Comparison of ENCODE assay signal across 8 cellular contexts in genomic region chr4:1289232-1290164, GRCh38. TPM values are rescaled to one million over a fixed set of nuclear protein-coding genes. Genes with fewer than 3 reads are reported as not detected.
A peak's percentile ranks its signal among the peaks of the same experiment; 100 is the strongest.
DNase-seq lines count a peak whose midpoint lies in the region; ATAC-seq, FAIRE-seq and TF ChIP-seq lines count a peak whose summit lies in the region.

Gene MAEA, plus strand, starts transcription at chr4:1289891. Its CDS starts 23 bp downstream, at chr4:1289914.

- peak; percentile 98 for TF ChIP-seq POLR2A in GM19099 (IDR thresholded peaks at IDR 0.05; ENCODE audit: extremely low read depth, insufficient read length, low read depth)

- H3K9me3 ChIP-seq in keratinocyte (ENCODE audit: control insufficient read depth, low read depth, low read length): no peaks in the 10 kb centered on the region

- H3K27ac ChIP-seq in keratinocyte (ENCODE audit: control insufficient read depth, insufficient read depth, low read length): peak within 1 kb of the TSS; percentile 67

- no peaks in the 10 kb centered on the region for H3K9me1 ChIP-seq in keratinocyte (ENCODE audit: control insufficient read depth, extremely low read depth, insufficient read depth, low read length)

- peak; percentile 92 for ATAC-seq in HG03432 (IDR thresholded peaks at IDR 0.05; ENCODE audit: unreplicated experiment)

- TF ChIP-seq CTCF in keratinocyte (optimal IDR thresholded peaks at IDR 0.05 in 1 of 3, IDR thresholded peaks at IDR 0.05 in 1 of 3, conservative IDR thresholded peaks at IDR 0.05 in 1 of 3; ENCODE audit: extremely low read depth in 1 of 3, insufficient read depth in 2 of 3, low read length in 3 of 3): no peak

- H3K4me1 ChIP-seq in keratinocyte (ENCODE audit: control insufficient read depth, extremely low read depth, insufficient read depth, low read length): peaks cover 23% of the 10 kb centered on the region

- peak within 1 kb of the TSS; percentile 78 to 83 (median 83) for H3K4me3 ChIP-seq in keratinocyte (ENCODE audit: control insufficient read depth in 2 of 3, extremely low read depth in 1 of 3, insufficient read depth in 2 of 3, low read depth in 1 of 3, low read length in 3 of 3)

- H3K79me2 ChIP-seq in keratinocyte (ENCODE audit: control insufficient read depth, insufficient read depth, low read length): peaks cover 48% of the 10 kb centered on the region

- FAIRE-seq in keratinocyte (lab: Jason Lieb, UNC): peak; percentile 51

- H3K9ac ChIP-seq in keratinocyte (ENCODE audit: control insufficient read depth, extremely low read depth, insufficient read depth, low read length): peak within 1 kb of the TSS; percentile 90

- peaks cover 0 to 6% of the 10 kb centered on the region in 2 experiments for H3K36me3 ChIP-seq in keratinocyte (ENCODE audit: control insufficient read depth in 2 of 2, extremely low read depth in 1 of 2, insufficient read depth in 2 of 2, low read length in 2 of 2)

- no peaks in the 10 kb centered on the region for H3K27me3 ChIP-seq in keratinocyte (ENCODE audit: control insufficient read depth, extremely low read depth, insufficient read depth, low read length)

- DNase-seq in AG20443 (ENCODE audit: low spot score) (peak; percentile 100), NCI-H510A (lab: John Stamatoyannopoulos, UW) (peak; percentile 91), cerebellum (ENCODE audit: low spot score) (peak; percentile 99), keratinocyte (ENCODE audit: low read depth, low spot score) (peak; percentile 76)
- DNase-seq in activated CD4-positive, alpha-beta T cell treated with anti-CD3 and anti-CD28 coated beads for 1 hour: peak; percentile 95
- peak; percentile 94 to 95 for DNase-seq in stimulated activated CD4-positive, alpha-beta T cell treated with anti-CD3 and anti-CD28 coated beads, Interleukin-15, amount 100 ng/mL, for 1 hour (ENCODE audit: low read depth in 1 of 2, low spot score in 1 of 2)

- dilution Hi-C loops in keratinocyte (cut with MboI; ENCODE audit: extremely low pct_ligation_motif_present, low sequenced_read_pairs): no loop called here

- H2AFZ ChIP-seq in keratinocyte (ENCODE audit: control insufficient read depth, low read length): peak within 1 kb of the TSS; percentile 83

- peak within 1 kb of the TSS; percentile 89 for H3K4me2 ChIP-seq in keratinocyte (ENCODE audit: control insufficient read depth, extremely low read depth, insufficient read depth, low read depth, low read length)

- peaks cover 4% of the 10 kb centered on the region for H4K20me1 ChIP-seq in keratinocyte (ENCODE audit: control insufficient read depth, extremely low read depth, insufficient read depth, low read length)

RNA-seq across cellular contexts. Expression of gene MAEA, which starts in this region (rescaled TPM):
- 29.5 TPM for total RNA-seq in cerebellum
- polyA plus RNA-seq in keratinocyte: 89.7 to 106 TPM (median 106 TPM) in 3 replicates
- 73.2 TPM for polyA plus RNA-seq in keratinocyte (2011; ENCODE audit: low read depth)
- 61.8 and 93.8 TPM in 2 replicates for polyA plus RNA-seq in keratinocyte (2011; cell fraction: cytosol; rRNA removed)
- 139 and 153 TPM in 2 replicates for polyA plus RNA-seq in keratinocyte (2011; cell fraction: nucleus; rRNA removed)
- 47.3 and 90.6 TPM in 2 replicates for polyA plus RNA-seq in keratinocyte (2012; ENCODE audit: low replicate concordance)
- 54.2 to 174 TPM (median 60.2 TPM) in 3 replicates for polyA minus RNA-seq in keratinocyte
- 148 TPM for polyA minus RNA-seq in keratinocyte (2011; cell fraction: cytosol; rRNA and poly(A)+ RNA removed)
- 90.4 and 91.3 TPM in 2 replicates for polyA minus RNA-seq in keratinocyte (2011; cell fraction: nucleus; rRNA and poly(A)+ RNA removed)

Comparison
In these comparisons a context has a peak if more than half of its experiments do, and no peak if none do; other contexts are left out.
1. Peak in every context shown above with its lines: DNase-seq, ATAC-seq, H3K4me3 ChIP-seq and H3K27ac ChIP-seq.